Comparison of ENCODE assay signal across 9 cellular contexts in genomic region chr4:184503869-184504300, GRCh38. TPM values are rescaled to one million over a fixed set of nuclear protein-coding genes. Genes with fewer than 3 reads are reported as not detected.
A peak's percentile ranks its signal among the peaks of the same experiment; 100 is the strongest.
DNase-seq lines count a peak whose midpoint lies in the region; ATAC-seq and TF ChIP-seq lines count a peak whose summit lies in the region.
"Had no signal": no experiment of that assay in that cellular context is flagged by ENCODE, and none has a peak within 500 bp of the region (broad histone marks: within the 10 kb centered on the region; RNA-seq: fewer than 3 reads in every experiment).

No MANE protein-coding gene starts in this region.

- no peak for TF ChIP-seq EP300 in SK-N-SH (IDR thresholded peaks at IDR 0.05; ENCODE audit: borderline replicate concordance in 1 of 2, low read depth in 1 of 2, low read length in 1 of 2)

- H2AFZ ChIP-seq in SK-N-SH (ENCODE audit: low read depth), result peak overlapping the region; percentile 35; the same call in 1 of the 2 replicates

- H3K4me2 ChIP-seq in SK-N-SH, result no peak overlapping the region

- no peaks in the 10 kb centered on the region for H3K36me3 Mint-ChIP-seq in stimulated activated memory B cell treated with anti-CD40 and anti-IgM and Interleukin-4, amounts not matched to agents 10 μg/mL and 1 μg/mL and 100 μg/mL, for 72 hours
- H3K36me3 Mint-ChIP-seq in chondrocyte (ENCODE audit: low read depth), result no peaks in the 10 kb centered on the region

- H3K4me3 Mint-ChIP-seq in stimulated activated memory B cell treated with anti-CD40 and anti-IgM and Interleukin-4, amounts not matched to agents 10 μg/mL and 1 μg/mL and 100 μg/mL, for 72 hours, result peak overlapping the region; percentile 46
- H3K4me3 Mint-ChIP-seq in chondrocyte (ENCODE audit: unreplicated experiment), result no peak overlapping the region
- H3K4me3 Mint-ChIP-seq: neural crest cell had no signal

- H3K9me2 ChIP-seq in SK-N-SH, result no peaks in the 10 kb centered on the region

- peak overlapping the region; percentile 88 for H3K27ac Mint-ChIP-seq in stimulated activated memory B cell treated with anti-CD40 and anti-IgM and Interleukin-4, amounts not matched to agents 10 μg/mL and 1 μg/mL and 100 μg/mL, for 72 hours
- H3K27ac Mint-ChIP-seq in chondrocyte (ENCODE audit: unreplicated experiment), result no peak overlapping the region

- H3K79me2 ChIP-seq in SK-N-SH (ENCODE audit: insufficient read depth), result no peaks in the 10 kb centered on the region

- no peaks in the 10 kb centered on the region for H3K36me3 ChIP-seq in SK-N-SH (replicated peaks in 1 of 2; ENCODE audit: control insufficient read depth in 1 of 2, insufficient read depth in 2 of 2, low read length in 1 of 2)

- peaks cover 0 to 4% of the 10 kb centered on the region in 2 experiments; a peak in 1 of 4 replicates for H3K4me1 ChIP-seq in SK-N-SH (ENCODE audit: control insufficient read depth in 1 of 2, insufficient read depth in 2 of 2, low read depth in 1 of 2, low read length in 1 of 2)

- H3K4me3 ChIP-seq in SK-N-SH (ENCODE audit: low read depth in 2 of 2, low read length in 1 of 2) (no peak overlapping the region), choroid plexus epithelial cell (ENCODE audit: low read depth, low read length) (no peak overlapping the region)

- CTCF ChIA-PET in SK-N-SH (lab: Yijun Ruan, JAX), result interaction anchor here (0.6 to 2.3 kb wide), 4 partner anchors 10 to 21 kb away, joined by 3 to 7 read pairs (median 3); no protein-coding TSS in a partner anchor

- TF ChIP-seq CTCF in SK-N-SH (IDR thresholded peaks at IDR 0.05), result no peak
- TF ChIP-seq CTCF in choroid plexus epithelial cell (conservative IDR thresholded peaks at IDR 0.05; ENCODE audit: low read depth, low read length), result no peak
- no peak for TF ChIP-seq CTCF in chondrocyte (IDR thresholded peaks at IDR 0.05)

- TF ChIP-seq RAD21 in SK-N-SH (IDR thresholded peaks at IDR 0.05; ENCODE audit: low read length), result no peak

- H3K27me3 ChIP-seq in SK-N-SH (ENCODE audit: insufficient read depth), result no peaks in the 10 kb centered on the region

- no peaks in the 10 kb centered on the region for H3K27me3 Mint-ChIP-seq in stimulated activated memory B cell treated with anti-CD40 and anti-IgM and Interleukin-4, amounts not matched to agents 10 μg/mL and 1 μg/mL and 100 μg/mL, for 72 hours
- H3K27me3 Mint-ChIP-seq in chondrocyte (ENCODE audit: low read depth), result no peaks in the 10 kb centered on the region

- no peaks in the 10 kb centered on the region for H4K20me1 ChIP-seq in SK-N-SH (ENCODE audit: insufficient read depth)

- peaks cover 35% of the 10 kb centered on the region for H3K4me1 Mint-ChIP-seq in stimulated activated memory B cell treated with anti-CD40 and anti-IgM and Interleukin-4, amounts not matched to agents 10 μg/mL and 1 μg/mL and 100 μg/mL, for 72 hours
- no peaks in the 10 kb centered on the region for H3K4me1 Mint-ChIP-seq in chondrocyte (ENCODE audit: low read depth)

- H3K27ac ChIP-seq in SK-N-SH (ENCODE audit: low read depth in 2 of 2, low read length in 1 of 2), result no peak overlapping the region

- peak; percentile 50 for ATAC-seq in stimulated activated memory B cell treated with anti-CD40 and anti-IgM and Interleukin-4, amounts not matched to agents 10 μg/mL and 1 μg/mL and 100 μg/mL, for 72 hours
- no peak for ATAC-seq in HG03108 (IDR thresholded peaks at IDR 0.05; ENCODE audit: unreplicated experiment)

- no peaks in the 10 kb centered on the region for H3K9me3 ChIP-seq in SK-N-SH

- no peaks in the 10 kb centered on the region for H3K9me3 Mint-ChIP-seq in stimulated activated memory B cell treated with anti-CD40 and anti-IgM and Interleukin-4, amounts not matched to agents 10 μg/mL and 1 μg/mL and 100 μg/mL, for 72 hours
- H3K9me3 Mint-ChIP-seq in chondrocyte (ENCODE audit: low read depth), result no peaks in the 10 kb centered on the region
- H3K9me3 Mint-ChIP-seq: neural crest cell had no signal

- no peaks in the 10 kb centered on the region for H3F3A ChIP-seq in SK-N-SH (replicated peaks; ENCODE audit: insufficient read depth)

- POLR2A ChIA-PET in SK-N-SH (lab: Yijun Ruan, JAX), result no interaction called here

- H3K9ac ChIP-seq in SK-N-SH, result no peak overlapping the region

- WGBS in SK-N-SH (ENCODE audit: low lambda C conversion rate), result 79% methylated on average over 8 of the region's 8 CpGs

- DNase-seq in activated gamma-delta T cell treated with Interleukin-2 at 50 U/mL for 16 hours (peak; percentile 12), activated gamma-delta T cell (lab: John Stamatoyannopoulos, UW) (no peak), SK-N-SH (no peak), choroid plexus epithelial cell (ENCODE audit: low read depth) (peak; percentile 14), middle frontal gyrus (ENCODE audit: extremely low spot score, low spot score) (no peak), chondrocyte (ENCODE audit: low spot score) (no peak)

TF ChIP-seq in SK-N-SH, 30 proteins besides CTCF, POLR2A, EP300 and RAD21:
- TF ChIP-seq FOXM1 (IDR thresholded peaks at IDR 0.05; ENCODE audit: low read depth) (no peak), NFIC (IDR thresholded peaks at IDR 0.05; ENCODE audit: borderline replicate concordance) (no peak), USF2 (IDR thresholded peaks at IDR 0.05; ENCODE audit: borderline replicate concordance, low read depth, low read length) (no peak), USF1 (IDR thresholded peaks at IDR 0.05; ENCODE audit: borderline replicate concordance, low read depth) (no peak)
TF ChIP-seq in SK-N-SH: peak in this region for 0.

RNA-seq across cellular contexts. Expression of gene IRF2, which starts 29.5 kb away (rescaled TPM):
- polyA plus RNA-seq in SK-N-SH (2012; rRNA removed), result 23.3 and 23.6 TPM in 2 replicates
- 20.7 and 23.5 TPM in 2 replicates for polyA plus RNA-seq in SK-N-SH (2012; cell fraction: cytosol; rRNA removed)
- 18.0 and 21.4 TPM in 2 replicates for polyA plus RNA-seq in SK-N-SH (2012; cell fraction: nucleus; rRNA removed)
- 11.7 to 13.2 TPM (median 12.2 TPM) in 3 replicates for total RNA-seq in chondrocyte

Comparison
In these comparisons a context has a peak if more than half of its experiments do, and no peak if none do; other contexts are left out.
1. DNase-seq: peak in activated gamma-delta T cell treated with Interleukin-2 at 50 U/mL for 16 hours (single experiment) and choroid plexus epithelial cell (single experiment); none in activated gamma-delta T cell (single experiment), SK-N-SH (single experiment), middle frontal gyrus (single experiment) and chondrocyte (single experiment).